In genomic region chr18:25669741-25670140, GRCh38 we compare ENCODE assay signal across 19 cellular contexts.
A peak's percentile ranks its signal among the peaks of the same experiment; 100 is the strongest.
DNase-seq lines count a peak whose midpoint lies in the region; ATAC-seq and TF ChIP-seq lines count a peak whose summit lies in the region.
"Had no signal": no experiment of that assay in that cellular context is flagged by ENCODE, and none has a peak within 500 bp of the region (broad histone marks: within the 10 kb centered on the region; RNA-seq: fewer than 3 reads in every experiment).

No MANE protein-coding gene starts in this region.

- no peak overlapping the region for H3K4me3 Mint-ChIP-seq in GM23338
- H3K4me3 Mint-ChIP-seq: activated B cell treated with CpG ODN at 0.5 μM for 24 hours, brain, IgD-negative memory B cell, type B pancreatic cell had no signal

- H3K79me2 ChIP-seq in GM23338 (replicated peaks; ENCODE audit: insufficient read depth) = no peaks in the 10 kb centered on the region
- H3K79me2 ChIP-seq in SK-N-SH (ENCODE audit: insufficient read depth) = no peaks in the 10 kb centered on the region

- in situ Hi-C loops in ACHN (cut with HindIII; ENCODE audit: low pct_ligation_motif_present, low pct_unique_long_range_greater_than_20kb, low sequenced_read_pairs) = no loop called here
- in situ Hi-C loops in gastrocnemius medialis (cut with MboI; ENCODE audit: low sequenced_read_pairs in 4 of 4) = loop anchor here in 1 of 4 donors (25.0 kb wide), 2 partner anchors 107 to 782 kb away; no protein-coding TSS in a partner anchor

- peaks cover 2% of the 10 kb centered on the region; the same call in 2 of the 3 replicates for H3K9me3 Mint-ChIP-seq in GM23338
- H3K9me3 Mint-ChIP-seq in activated naive CD4-positive, alpha-beta T cell treated with anti-CD3 and anti-CD28 coated beads, Interleukin-2, amount 50 U/mL, for 72 hours = peaks cover 9 to 24% of the 10 kb centered on the region in 2 donors
- H3K9me3 Mint-ChIP-seq: activated B cell treated with CpG ODN at 0.5 μM for 24 hours had no signal

- peaks cover 7% of the 10 kb centered on the region for H3K27me3 Mint-ChIP-seq in GM23338 (ENCODE audit: insufficient read depth, low read depth, poor library complexity)
- H3K27me3 Mint-ChIP-seq: activated B cell treated with CpG ODN at 0.5 μM for 24 hours, type B pancreatic cell had no signal

- H3K9me3 ChIP-seq in SK-N-SH (no peaks in the 10 kb centered on the region), gastrocnemius medialis (no peaks in the 10 kb centered on the region), stomach (peaks cover 0 to 5% (median 0%) of the 10 kb centered on the region in 4 donors)
- H3K9me3 ChIP-seq: right atrium auricular region had no signal

- POLR2A ChIA-PET in SK-N-SH (lab: Yijun Ruan, JAX) = no interaction called here

- 35% methylated on average over 3 of the region's 3 CpGs for WGBS in SK-N-SH (ENCODE audit: low lambda C conversion rate)
- WGBS in stomach, 5 donors = 20 to 36% (median 27%) methylated on average over 3 of the region's 3 CpGs

- TF ChIP-seq CTCF in GM23338 (conservative IDR thresholded peaks at IDR 0.05; ENCODE audit: low read depth in 2 of 2) (peak; percentile 52 to 63), SK-N-SH (IDR thresholded peaks at IDR 0.05) (peak; percentile 19; the same call in 1 of the 2 replicates), gastrocnemius medialis (IDR thresholded peaks at IDR 0.05 in 4 of 5, conservative IDR thresholded peaks at IDR 0.05 in 1 of 5) (no peak), stomach (IDR thresholded peaks at IDR 0.05) (no peak)

- H3K27ac ChIP-seq in GM23338 (ENCODE audit: low read depth) (no peak overlapping the region), SK-N-SH (ENCODE audit: low read depth in 2 of 2, low read length in 1 of 2) (no peak overlapping the region), gastrocnemius medialis (no peak overlapping the region), stomach (no peak overlapping the region)
- H3K27ac ChIP-seq: right atrium auricular region, SK-N-MC had no signal

- intact Hi-C loops in gastrocnemius medialis (cut with DNase I; ENCODE audit: low total_unique reads) (loop anchor here (2.0 kb wide), 1 partner anchor 51 kb away; no protein-coding TSS in a partner anchor), stomach (cut with DNase I; ENCODE audit: low total_unique reads) (no loop called here)

- H3K27ac Mint-ChIP-seq in GM23338 = no peak overlapping the region
- H3K27ac Mint-ChIP-seq in activated naive CD4-positive, alpha-beta T cell treated with anti-CD3 and anti-CD28 coated beads, Interleukin-2, amount 50 U/mL, for 72 hours = no peak overlapping the region
- H3K27ac Mint-ChIP-seq: activated B cell treated with CpG ODN at 0.5 μM for 24 hours, brain, type B pancreatic cell had no signal

- no peaks in the 10 kb centered on the region for H3K36me3 ChIP-seq in GM23338 (ENCODE audit: insufficient read depth)
- H3K36me3 ChIP-seq in SK-N-SH (replicated peaks in 1 of 2; ENCODE audit: control insufficient read depth in 1 of 2, insufficient read depth in 2 of 2, low read length in 1 of 2) = no peaks in the 10 kb centered on the region
- H3K36me3 ChIP-seq in gastrocnemius medialis = no peaks in the 10 kb centered on the region
- H3K36me3 ChIP-seq in H7 (replicated peaks; ENCODE audit: control insufficient read depth, insufficient read depth, low read length) = no peaks in the 10 kb centered on the region
- no peaks in the 10 kb centered on the region for H3K36me3 ChIP-seq in stomach
- H3K36me3 ChIP-seq: right atrium auricular region had no signal

- H3K9me2 ChIP-seq in GM23338 (ENCODE audit: insufficient read depth) = no peaks in the 10 kb centered on the region
- no peaks in the 10 kb centered on the region for H3K9me2 ChIP-seq in SK-N-SH

- H3K4me1 ChIP-seq in GM23338 (ENCODE audit: insufficient read depth) = peaks cover 5% of the 10 kb centered on the region; the same call in 1 of the 2 replicates
- H3K4me1 ChIP-seq in SK-N-SH (ENCODE audit: control insufficient read depth in 1 of 2, insufficient read depth in 2 of 2, low read depth in 1 of 2, low read length in 1 of 2) = no peaks in the 10 kb centered on the region
- H3K4me1 ChIP-seq in gastrocnemius medialis = no peaks in the 10 kb centered on the region
- no peaks in the 10 kb centered on the region for H3K4me1 ChIP-seq in stomach
- H3K4me1 ChIP-seq: right atrium auricular region had no signal

- TF ChIP-seq EP300 in SK-N-SH (IDR thresholded peaks at IDR 0.05; ENCODE audit: borderline replicate concordance in 1 of 2, low read depth in 1 of 2, low read length in 1 of 2) (no peak), stomach (IDR thresholded peaks at IDR 0.05) (no peak)

- TF ChIP-seq RAD21 in SK-N-SH (IDR thresholded peaks at IDR 0.05; ENCODE audit: low read length) = peak; percentile 31

- ATAC-seq in GM23338 (peak; percentile 42; the same call in 2 of the 3 replicates), gastrocnemius medialis (no peak)
- no peak for ATAC-seq in activated naive CD4-positive, alpha-beta T cell treated with anti-CD3 and anti-CD28 coated beads, Interleukin-2, amount 50 U/mL, for 72 hours

- no peak for TF ChIP-seq POLR2A in gastrocnemius medialis (IDR thresholded peaks at IDR 0.05)
- no peak for TF ChIP-seq POLR2A in stomach (IDR thresholded peaks at IDR 0.05)

- H2AFZ ChIP-seq in GM23338 (no peak overlapping the region), SK-N-SH (ENCODE audit: low read depth) (no peak overlapping the region)

- H3F3A ChIP-seq in GM23338 (replicated peaks; ENCODE audit: low read depth) = no peaks in the 10 kb centered on the region
- H3F3A ChIP-seq in SK-N-SH (replicated peaks; ENCODE audit: insufficient read depth) = no peaks in the 10 kb centered on the region

- H3K4me2 ChIP-seq in GM23338 (no peak overlapping the region), SK-N-SH (no peak overlapping the region)

- CTCF ChIA-PET in SK-N-SH (lab: Yijun Ruan, JAX) = no interaction called here

- no peaks in the 10 kb centered on the region for H3K27me3 ChIP-seq in GM23338 (ENCODE audit: insufficient read depth)
- no peaks in the 10 kb centered on the region for H3K27me3 ChIP-seq in SK-N-SH (ENCODE audit: insufficient read depth)
- H3K27me3 ChIP-seq in gastrocnemius medialis = no peaks in the 10 kb centered on the region
- no peaks in the 10 kb centered on the region for H3K27me3 ChIP-seq in H7 (ENCODE audit: control insufficient read depth, insufficient read depth, low read length)
- H3K27me3 ChIP-seq in stomach = no peaks in the 10 kb centered on the region
- H3K27me3 ChIP-seq: right atrium auricular region had no signal

- H3K4me3 ChIP-seq in GM23338 (no peak overlapping the region), SK-N-SH (ENCODE audit: low read depth in 2 of 2, low read length in 1 of 2) (no peak overlapping the region), gastrocnemius medialis (no peak overlapping the region), H7 (ENCODE audit: insufficient read depth, low read depth, low read length) (no peak overlapping the region), stomach (no peak overlapping the region)
- H3K4me3 ChIP-seq: right atrium auricular region, SK-N-MC had no signal

- H3K9ac ChIP-seq in SK-N-SH = no peak overlapping the region

- H3K36me3 Mint-ChIP-seq in GM23338 (ENCODE audit: low read depth) = no peaks in the 10 kb centered on the region; the same call in 1 of the 3 replicates
- peaks cover 0 to 5% of the 10 kb centered on the region in 2 donors for H3K36me3 Mint-ChIP-seq in activated naive CD4-positive, alpha-beta T cell treated with anti-CD3 and anti-CD28 coated beads, Interleukin-2, amount 50 U/mL, for 72 hours
- H3K36me3 Mint-ChIP-seq: brain, IgD-negative memory B cell, type B pancreatic cell had no signal

- no peaks in the 10 kb centered on the region for H4K20me1 ChIP-seq in GM23338 (replicated peaks; ENCODE audit: insufficient read depth)
- no peaks in the 10 kb centered on the region for H4K20me1 ChIP-seq in SK-N-SH (ENCODE audit: insufficient read depth)

- peak; percentile 39 for DNase-seq in ACHN
- peak; percentile 43 for DNase-seq in GM23338 (ENCODE audit: low spot score)
- DNase-seq in SK-N-SH = no peak
- DNase-seq in fibroblast of peridontal ligament (ENCODE audit: extremely low read depth) = peak; percentile 40
- DNase-seq in gastrocnemius medialis = no peak
- DNase-seq in H7 = no peak
- no peak for DNase-seq in activated naive CD4-positive, alpha-beta T cell treated with anti-CD3 and anti-CD28 coated beads, Interleukin-2, amount 50 U/mL, for 72 hours (ENCODE audit: low spot score in 2 of 2)
- no peak for DNase-seq in stomach
- DNase-seq: activated B cell treated with CpG ODN at 0.5 μM for 24 hours; GOT3; mammary epithelial cell; NCI-H1417; NCI-H345; stimulated activated CD4-positive, alpha-beta T cell treated with anti-CD3 and anti-CD28 coated beads, Interleukin-4, amount 100 ng/mL, for 1 hour had no signal

- H3K4me1 Mint-ChIP-seq in GM23338 = peaks cover 20% of the 10 kb centered on the region
- H3K4me1 Mint-ChIP-seq: activated B cell treated with CpG ODN at 0.5 μM for 24 hours, brain, IgD-negative memory B cell had no signal

TF ChIP-seq in GM23338, 12 proteins besides CTCF, POLR2A, EP300 and RAD21 (continues in another document):
- TF ChIP-seq EZH2phosphoT487 (IDR thresholded peaks at IDR 0.05; ENCODE audit: unreplicated experiment) (no peak), POLR2AphosphoS5 (IDR thresholded peaks at IDR 0.05; ENCODE audit: low read depth) (no peak), ZNF331 (CRISPR knock-in tag; IDR thresholded peaks at IDR 0.05; ENCODE audit: low read depth) (no peak), NANOG (IDR thresholded peaks at IDR 0.05; ENCODE audit: borderline replicate concordance) (no peak)

TF ChIP-seq in SK-N-SH, 30 proteins besides CTCF, POLR2A, EP300 and RAD21 (continues in another document):
- TF ChIP-seq FOXM1 (IDR thresholded peaks at IDR 0.05; ENCODE audit: low read depth) = no peak
- no peak for TF ChIP-seq GATA2 (CRISPR knock-in tag; IDR thresholded peaks at IDR 0.05)

Comparison
In these comparisons a context has a peak if more than half of its experiments do, and no peak if none do; other contexts are left out.
1. DNase-seq: peak in ACHN (single experiment), GM23338 (single experiment) and fibroblast of peridontal ligament (single experiment); none in SK-N-SH (single experiment), gastrocnemius medialis (0 of 2), H7 (single experiment), activated naive CD4-positive, alpha-beta T cell treated with anti-CD3 and anti-CD28 coated beads, Interleukin-2, amount 50 U/mL, for 72 hours (0 of 2) and stomach (single experiment).
2. CTCF ChIP-seq: peak in GM23338 (2 of 2) and SK-N-SH (single experiment); none in gastrocnemius medialis (0 of 5) and stomach (0 of 7).